ENCODE assay signal across 20 cellular contexts in the genomic region with DNA sequence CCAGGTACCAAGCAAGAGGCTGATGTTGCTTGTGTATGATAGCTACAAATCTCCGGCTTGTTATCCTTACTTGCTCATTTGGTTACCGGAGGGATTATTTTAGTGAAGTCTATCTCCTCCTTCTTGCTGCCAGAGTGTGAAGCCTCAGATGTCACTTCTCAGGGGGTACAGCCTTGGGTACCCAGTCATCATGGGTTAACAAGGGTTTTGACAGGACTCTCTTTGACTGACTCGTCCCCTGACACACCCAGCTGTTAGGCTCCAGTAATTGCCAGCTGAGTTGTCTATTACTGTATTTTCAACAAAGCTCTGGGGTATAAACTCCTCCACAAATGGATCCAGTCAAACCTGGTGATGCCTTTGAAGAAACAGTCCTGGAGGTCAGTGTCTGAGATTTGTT. TPM values are rescaled to one million over a fixed set of nuclear protein-coding genes. Genes with fewer than 3 reads are reported as not detected.
DNase-seq lines count a peak whose midpoint lies in the region; ATAC-seq, FAIRE-seq and TF ChIP-seq lines count a peak whose summit lies in the region.
"Had no signal": no experiment of that assay in that cellular context is flagged by ENCODE, and none has a peak within 500 bp of the region (broad histone marks: within the 10 kb centered on the region; RNA-seq: fewer than 3 reads in every experiment).

No MANE protein-coding gene starts in this region.

- FAIRE-seq in HTR-8/SVneo (lab: Jason Lieb, UNC), result peak; percentile 68
- FAIRE-seq: GM12892, GM19239 had no signal

- H3F3A ChIP-seq in Loucy (ENCODE audit: low read depth), result no peaks in the 10 kb centered on the region

- H3K36me3 ChIP-seq in Loucy (ENCODE audit: insufficient read depth, low read length), result no peaks in the 10 kb centered on the region
- H3K36me3 ChIP-seq in BE2C, result no peaks in the 10 kb centered on the region
- H3K36me3 ChIP-seq in upper lobe of right lung, result no peaks in the 10 kb centered on the region
- H3K36me3 ChIP-seq: Peyer's patch had no signal

- no peaks in the 10 kb centered on the region for H3K9me3 Mint-ChIP-seq in activated naive CD8-positive, alpha-beta T cell treated with anti-CD3 and anti-CD28 coated beads, Interleukin-2, amount 50 U/mL, for 24 hours
- H3K9me3 Mint-ChIP-seq: IgD-negative memory B cell had no signal

- no peaks in the 10 kb centered on the region for H3K79me2 ChIP-seq in Loucy (ENCODE audit: insufficient read depth, low read length)

- H3K4me2 ChIP-seq in Loucy (ENCODE audit: low read depth, low read length, poor library complexity, severe bottlenecking), result peak overlapping the region; percentile 30

- no peaks in the 10 kb centered on the region for H3K27me3 ChIP-seq in Loucy (ENCODE audit: insufficient read depth, low read length, poor library complexity, severe bottlenecking)
- H3K27me3 ChIP-seq in BE2C, result peaks cover 37% of the 10 kb centered on the region
- no peaks in the 10 kb centered on the region for H3K27me3 ChIP-seq in upper lobe of right lung
- H3K27me3 ChIP-seq: Peyer's patch had no signal

- no peaks in the 10 kb centered on the region for H4K20me1 ChIP-seq in Loucy (ENCODE audit: insufficient read depth, low read length, poor library complexity, severe bottlenecking)

- no peak overlapping the region for H3K4me3 Mint-ChIP-seq in activated naive CD8-positive, alpha-beta T cell treated with anti-CD3 and anti-CD28 coated beads, Interleukin-2, amount 50 U/mL, for 24 hours
- H3K4me3 Mint-ChIP-seq: IgD-negative memory B cell had no signal

- peak overlapping the region; percentile 20 for H3K27ac Mint-ChIP-seq in activated naive CD8-positive, alpha-beta T cell treated with anti-CD3 and anti-CD28 coated beads, Interleukin-2, amount 50 U/mL, for 24 hours
- H3K27ac Mint-ChIP-seq: IgD-negative memory B cell had no signal

- no peak for DNase-seq in HTR-8/SVneo (ENCODE audit: insufficient read length, low spot score)
- no peak for DNase-seq in activated naive CD8-positive, alpha-beta T cell treated with anti-CD3 and anti-CD28 coated beads, Interleukin-2, amount 50 U/mL, for 24 hours
- DNase-seq in omental fat pad (ENCODE audit: low spot score), result no peak
- no peak for DNase-seq in BE2C
- no peak for DNase-seq in upper lobe of right lung
- DNase-seq: CD8-positive, alpha-beta memory T cell; DND-41; GDM1; HCEC 1CT; NCI-H146; NCI-H2107; NCI-H446; Peyer's patch; SHP77 had no signal

- H3K27me3 Mint-ChIP-seq in activated naive CD8-positive, alpha-beta T cell treated with anti-CD3 and anti-CD28 coated beads, Interleukin-2, amount 50 U/mL, for 24 hours, result peaks cover 6% of the 10 kb centered on the region

- H3K36me3 Mint-ChIP-seq in activated naive CD8-positive, alpha-beta T cell treated with anti-CD3 and anti-CD28 coated beads, Interleukin-2, amount 50 U/mL, for 24 hours (ENCODE audit: low read depth), result no peaks in the 10 kb centered on the region
- H3K36me3 Mint-ChIP-seq: CD8-positive, alpha-beta memory T cell; IgD-negative memory B cell had no signal

- no peak overlapping the region for H3K9ac ChIP-seq in Loucy (ENCODE audit: low read depth, low read length, poor library complexity, severe bottlenecking)

- H3K4me1 Mint-ChIP-seq in activated naive CD8-positive, alpha-beta T cell treated with anti-CD3 and anti-CD28 coated beads, Interleukin-2, amount 50 U/mL, for 24 hours, result peaks cover 39% of the 10 kb centered on the region

- TF ChIP-seq CTCF in Loucy (conservative IDR thresholded peaks at IDR 0.05; ENCODE audit: low read length) (no peak), omental fat pad (IDR thresholded peaks at IDR 0.05) (no peak), BE2C (IDR thresholded peaks at IDR 0.05; ENCODE audit: low read depth, low read length) (no peak), upper lobe of right lung (IDR thresholded peaks at IDR 0.05) (no peak)

- no peak overlapping the region for H3K27ac ChIP-seq in upper lobe of right lung
- H3K27ac ChIP-seq: Peyer's patch had no signal

- H3K9me3 ChIP-seq in Loucy (ENCODE audit: insufficient read depth, low read depth, low read length) (no peaks in the 10 kb centered on the region), BE2C (no peaks in the 10 kb centered on the region), upper lobe of right lung (no peaks in the 10 kb centered on the region)
- H3K9me3 ChIP-seq: Peyer's patch had no signal

- intact Hi-C loops in upper lobe of right lung (cut with DNase I), result no loop called here

- peaks cover 13% of the 10 kb centered on the region for H3K4me1 ChIP-seq in Loucy (ENCODE audit: insufficient read depth, low read length, poor library complexity, severe bottlenecking)
- H3K4me1 ChIP-seq in BE2C, result no peaks in the 10 kb centered on the region
- no peaks in the 10 kb centered on the region for H3K4me1 ChIP-seq in upper lobe of right lung

- H3K4me3 ChIP-seq in Loucy (ENCODE audit: low read length, poor library complexity, severe bottlenecking) (no peak overlapping the region), BE2C (ENCODE audit: low read depth, low read length) (no peak overlapping the region), upper lobe of right lung (no peak overlapping the region)
- H3K4me3 ChIP-seq: Peyer's patch had no signal

- no peak overlapping the region for H2AFZ ChIP-seq in Loucy (ENCODE audit: low read length)

- H3K9me2 ChIP-seq in Loucy (replicated peaks; ENCODE audit: low read depth, low read length), result no peaks in the 10 kb centered on the region

- no peak for ATAC-seq in activated naive CD8-positive, alpha-beta T cell treated with anti-CD3 and anti-CD28 coated beads, Interleukin-2, amount 50 U/mL, for 24 hours
- ATAC-seq in omental fat pad (ENCODE audit: low FRiP score) (peak; percentile 3), GM18861 (IDR thresholded peaks at IDR 0.05; ENCODE audit: unreplicated experiment) (no peak), upper lobe of right lung (no peak)

RNA-seq across cellular contexts. Expression of gene PELI3, which starts 11.9 kb away (rescaled TPM):
- total RNA-seq in omental fat pad (10 to 100 TPM in 2 of 4 donors, 1 to 10 TPM in 2; 9.2 to 16.3 (median 12.5) TPM), upper lobe of right lung (15.5 TPM)
- polyA plus RNA-seq in BE2C (2012; ENCODE audit: insufficient read depth, insufficient read length, low read depth), result 8.1 TPM

RNA-seq across cellular contexts. Expression of gene MRPL11, which starts 16.2 kb away (rescaled TPM):
- total RNA-seq in omental fat pad (10 to 100 TPM; 29.2 to 38.0 (median 32.3) TPM), upper lobe of right lung (31.3 TPM)
- polyA plus RNA-seq in BE2C (2012; ENCODE audit: insufficient read depth, insufficient read length, low read depth), result 97.6 TPM

RNA-seq across cellular contexts. Expression of gene DPP3, which starts 25.4 kb away (rescaled TPM):
- total RNA-seq in omental fat pad (10 to 100 TPM; 13.9 to 23.9 (median 21.0) TPM), upper lobe of right lung (31.9 TPM)
- polyA plus RNA-seq in BE2C (2012; ENCODE audit: insufficient read depth, insufficient read length, low read depth), result 35.4 TPM

RNA-seq across cellular contexts. Expression of gene NPAS4, which starts 34.0 kb away (rescaled TPM):
- under 1 TPM in 1 of 4 donors, not detected in 3; 0.19 TPM for total RNA-seq in omental fat pad
- polyA plus RNA-seq in BE2C (2012; ENCODE audit: insufficient read depth, insufficient read length, low read depth), result not detected
- total RNA-seq in upper lobe of right lung, result not detected
- total RNA-seq: CD8-positive, alpha-beta memory T cell; HT-29; Peyer's patch had no signal
- polyA plus RNA-seq: CD8-positive, alpha-beta memory T cell; IgD-negative memory B cell had no signal

RNA-seq across cellular contexts. Expression of gene BBS1, which starts 55.6 kb away (rescaled TPM):
- total RNA-seq in omental fat pad (10 to 100 TPM; 35.5 to 71.9 (median 37.9) TPM), upper lobe of right lung (33.5 TPM)
- polyA plus RNA-seq in BE2C (2012; ENCODE audit: insufficient read depth, insufficient read length, low read depth), result 14.7 TPM
